8 cellular contexts compared by ENCODE assay signal in the genomic region with DNA sequence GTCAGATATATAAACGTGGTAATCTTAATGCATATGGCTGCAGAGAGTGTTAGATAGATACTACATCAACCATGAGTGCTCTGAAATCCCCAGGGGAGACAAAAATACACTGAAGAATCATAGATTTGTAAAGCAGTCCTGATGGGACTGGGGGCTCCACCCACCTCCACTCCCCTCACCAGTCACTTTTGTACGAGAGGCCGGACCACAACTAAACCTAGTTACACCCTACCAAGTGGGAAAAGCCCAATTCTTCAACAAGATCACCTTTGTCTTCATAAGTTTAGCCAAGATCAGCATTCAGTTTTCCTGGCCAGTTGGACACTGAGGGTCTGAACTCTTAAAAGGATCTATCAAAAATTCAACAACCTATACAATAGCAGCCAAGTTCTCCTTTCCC. TPM values are rescaled to one million over a fixed set of nuclear protein-coding genes. Genes with fewer than 3 reads are reported as not detected.
DNase-seq lines count a peak whose midpoint lies in the region; ATAC-seq and TF ChIP-seq lines count a peak whose summit lies in the region.

No MANE protein-coding gene starts in this region.

- H3K9ac ChIP-seq in iPS-20b (ENCODE audit: low read depth, low read length) = peak overlapping the region; percentile 88

- DNase-seq in T-helper 1 cell = no peak
- no peak for DNase-seq in activated naive CD4-positive, alpha-beta T cell treated with anti-CD3 and anti-CD28 coated beads, Interleukin-2, amount 50 U/mL, for 72 hours (ENCODE audit: low spot score in 2 of 2)
- DNase-seq in stomach = no peak
- DNase-seq in SIG-M5 treated with dmso at 0.1 percent for 504 hours (lab: John Stamatoyannopoulos, UW; ENCODE audit: unreplicated experiment) = no peak
- DNase-seq in central memory CD4-positive, alpha-beta T cell = no peak

- no peaks in the 10 kb centered on the region for H3K9me3 ChIP-seq in iPS-20b (ENCODE audit: insufficient read depth, low read depth, low read length)
- no peaks in the 10 kb centered on the region for H3K9me3 ChIP-seq in stomach

- WGBS in stomach, 5 donors = 2 to 12% (median 7%) methylated on average over 3 of the region's 3 CpGs

- peaks cover 70% of the 10 kb centered on the region for H3K4me1 Mint-ChIP-seq in T-helper 1 cell treated with Interleukin-12 subunit alpha and Interleukin-12 subunit beta and Interleukin-4 antibody, amounts not matched to agents 30 μg/mL and 1 μg/mL, for 36 hours (ENCODE audit: low read depth)

- peaks cover 57% of the 10 kb centered on the region for H3K36me3 ChIP-seq in iPS-20b (ENCODE audit: insufficient read depth, low read depth, low read length)
- peaks cover 49 to 56% (median 50%) of the 10 kb centered on the region in 4 donors for H3K36me3 ChIP-seq in stomach

- intact Hi-C loops in stomach (cut with DNase I; ENCODE audit: low total_unique reads) = no loop called here

- H3K4me3 ChIP-seq in iPS-20b (ENCODE audit: low read length) (peak overlapping the region; percentile 100), stomach (peak overlapping the region; percentile 93 to 99 (median 96))

- H3K27me3 Mint-ChIP-seq in T-helper 1 cell treated with Interleukin-12 subunit alpha and Interleukin-12 subunit beta and Interleukin-4 antibody, amounts not matched to agents 30 μg/mL and 1 μg/mL, for 36 hours (ENCODE audit: low read depth) = no peaks in the 10 kb centered on the region

- H3K27me3 ChIP-seq in iPS-20b (ENCODE audit: insufficient read depth, low read length) = no peaks in the 10 kb centered on the region
- no peaks in the 10 kb centered on the region for H3K27me3 ChIP-seq in stomach

- peak overlapping the region; percentile 92 for H3K4me3 Mint-ChIP-seq in T-helper 1 cell treated with Interleukin-12 subunit alpha and Interleukin-12 subunit beta and Interleukin-4 antibody, amounts not matched to agents 30 μg/mL and 1 μg/mL, for 36 hours

- H3K27ac Mint-ChIP-seq in T-helper 1 cell treated with Interleukin-12 subunit alpha and Interleukin-12 subunit beta and Interleukin-4 antibody, amounts not matched to agents 30 μg/mL and 1 μg/mL, for 36 hours = peak overlapping the region; percentile 83
- peak overlapping the region; percentile 90 to 95 for H3K27ac Mint-ChIP-seq in activated naive CD4-positive, alpha-beta T cell treated with anti-CD3 and anti-CD28 coated beads, Interleukin-2, amount 50 U/mL, for 72 hours

- H3K4me1 ChIP-seq in iPS-20b (ENCODE audit: insufficient read depth, low read length) = peaks cover 14% of the 10 kb centered on the region
- H3K4me1 ChIP-seq in stomach = peaks cover 43 to 62% (median 54%) of the 10 kb centered on the region in 4 donors

- no peak for TF ChIP-seq EP300 in stomach (IDR thresholded peaks at IDR 0.05)

- H3K27ac ChIP-seq in iPS-20b (ENCODE audit: low read length) (no peak overlapping the region), stomach (peak overlapping the region in 4 of 5 donors; percentile 80 to 100 (median 100))

- H3K9me3 Mint-ChIP-seq in T-helper 1 cell treated with Interleukin-12 subunit alpha and Interleukin-12 subunit beta and Interleukin-4 antibody, amounts not matched to agents 30 μg/mL and 1 μg/mL, for 36 hours = no peaks in the 10 kb centered on the region
- H3K9me3 Mint-ChIP-seq in activated naive CD4-positive, alpha-beta T cell treated with anti-CD3 and anti-CD28 coated beads, Interleukin-2, amount 50 U/mL, for 72 hours = no peaks in the 10 kb centered on the region

- no peak for ATAC-seq in activated naive CD4-positive, alpha-beta T cell treated with anti-CD3 and anti-CD28 coated beads, Interleukin-2, amount 50 U/mL, for 72 hours
- no peak for ATAC-seq in HG03159 (IDR thresholded peaks at IDR 0.05; ENCODE audit: unreplicated experiment)

- TF ChIP-seq CTCF in stomach (IDR thresholded peaks at IDR 0.05) = no peak

- H3K36me3 Mint-ChIP-seq in T-helper 1 cell treated with Interleukin-12 subunit alpha and Interleukin-12 subunit beta and Interleukin-4 antibody, amounts not matched to agents 30 μg/mL and 1 μg/mL, for 36 hours (ENCODE audit: low read depth) = peaks cover 55% of the 10 kb centered on the region
- peaks cover 50 to 64% of the 10 kb centered on the region in 2 donors for H3K36me3 Mint-ChIP-seq in activated naive CD4-positive, alpha-beta T cell treated with anti-CD3 and anti-CD28 coated beads, Interleukin-2, amount 50 U/mL, for 72 hours

- no peak for TF ChIP-seq POLR2A in stomach (IDR thresholded peaks at IDR 0.05)

RNA-seq across cellular contexts. Expression of a gene that starts 1.5 kb away (rescaled TPM):
- total RNA-seq in activated naive CD4-positive, alpha-beta T cell treated with anti-CD3 and anti-CD28 coated beads, Interleukin-2, amount 50 U/mL, for 72 hours = 100 to 1,000 TPM; 323 to 406 TPM
- 100 to 1,000 TPM; 235 to 341 (median 279) TPM for total RNA-seq in stomach
- polyA plus RNA-seq in stomach = 10 to 100 TPM; 57.5 to 72.1 (median 63.4) TPM

RNA-seq across cellular contexts. Expression of a gene that starts 17.1 kb away (rescaled TPM):
- 1 to 10 TPM in 1 of 2 donors, under 1 TPM in 1; 0.87 to 2.3 TPM for total RNA-seq in activated naive CD4-positive, alpha-beta T cell treated with anti-CD3 and anti-CD28 coated beads, Interleukin-2, amount 50 U/mL, for 72 hours
- 1 to 10 TPM in 2 of 5 donors, under 1 TPM in 2, not detected in 1; 0.58 to 2.0 (median 1.4) TPM for total RNA-seq in stomach
- 1 to 10 TPM in 2 of 3 donors, under 1 TPM in 1; 0.37 to 3.5 (median 3.1) TPM for polyA plus RNA-seq in stomach

RNA-seq across cellular contexts. Expression of a gene that starts 26.1 kb away (rescaled TPM):
- total RNA-seq in activated naive CD4-positive, alpha-beta T cell treated with anti-CD3 and anti-CD28 coated beads, Interleukin-2, amount 50 U/mL, for 72 hours = 10 to 100 TPM; 67.7 to 83.2 TPM
- 10 to 100 TPM in 2 of 5 donors, 1 to 10 TPM in 3; 2.3 to 66.9 (median 9.0) TPM for total RNA-seq in stomach
- polyA plus RNA-seq in stomach = 10 to 100 TPM; 13.0 to 20.9 (median 13.8) TPM

RNA-seq across cellular contexts. Expression of a gene that starts 32.9 kb away (rescaled TPM):
- total RNA-seq in activated naive CD4-positive, alpha-beta T cell treated with anti-CD3 and anti-CD28 coated beads, Interleukin-2, amount 50 U/mL, for 72 hours = 10 to 100 TPM; 12.5 to 12.6 TPM
- 10 to 100 TPM in 3 of 5 donors, 1 to 10 TPM in 2; 5.3 to 60.8 (median 13.4) TPM for total RNA-seq in stomach
- polyA plus RNA-seq in stomach = 10 to 100 TPM in 1 of 3 donors, 1 to 10 TPM in 2; 7.2 to 20.6 (median 8.2) TPM

RNA-seq across cellular contexts. Expression of a gene that starts 33.5 kb away (rescaled TPM):
- total RNA-seq in activated naive CD4-positive, alpha-beta T cell treated with anti-CD3 and anti-CD28 coated beads, Interleukin-2, amount 50 U/mL, for 72 hours = 10 to 100 TPM in 1 of 2 donors, 1 to 10 TPM in 1; 9.7 to 35.1 TPM
- 10 to 100 TPM in 4 of 5 donors, 1 to 10 TPM in 1; 9.4 to 62.5 (median 16.9) TPM for total RNA-seq in stomach
- polyA plus RNA-seq in stomach = 10 to 100 TPM; 12.9 to 16.4 (median 13.6) TPM
